23 cellular contexts compared by ENCODE assay signal in genomic region chr19:21934131-21934530, GRCh38.
"Had no signal": no experiment of that assay in that cellular context is flagged by ENCODE, and none has a peak within 500 bp of the region (broad histone marks: within the 10 kb centered on the region; RNA-seq: fewer than 3 reads in every experiment).

No MANE protein-coding gene starts in this region.

- H3K9me3 ChIP-seq: colonic mucosa, gastrocnemius medialis had no signal

- H3K4me1 ChIP-seq: colonic mucosa, esophagus muscularis mucosa, esophagus squamous epithelium, foreskin keratinocyte, gastrocnemius medialis, gastroesophageal sphincter, heart left ventricle, heart right ventricle had no signal

- H3K27me3 ChIP-seq: colonic mucosa, dorsolateral prefrontal cortex, esophagus muscularis mucosa, esophagus squamous epithelium, foreskin keratinocyte, gastrocnemius medialis, gastroesophageal sphincter, heart left ventricle, heart right ventricle had no signal

- H3K4me3 ChIP-seq: colonic mucosa, coronary artery, dorsolateral prefrontal cortex, esophagus muscularis mucosa, esophagus squamous epithelium, gastrocnemius medialis, gastroesophageal sphincter, heart left ventricle, heart right ventricle had no signal

- DNase-seq: colonic mucosa; cortex of kidney; dermis blood vessel endothelial cell; dorsolateral prefrontal cortex; effector CD4-positive, alpha-beta T cell; effector CD8-positive, alpha-beta T cell; effector memory CD4-positive, alpha-beta T cell; effector memory CD8-positive, alpha-beta T cell; endodermal cell; erythroblast; esophagus squamous epithelium; foreskin fibroblast; foreskin keratinocyte; foreskin melanocyte; gastrocnemius medialis; glutamatergic neuron; head of caudate nucleus; heart left ventricle; heart right ventricle had no signal

- H3K36me3 ChIP-seq: colonic mucosa, esophagus muscularis mucosa, esophagus squamous epithelium, gastrocnemius medialis, gastroesophageal sphincter, heart left ventricle, heart right ventricle had no signal

- H3K27ac ChIP-seq: colonic mucosa, coronary artery, dorsolateral prefrontal cortex, epithelial cell of prostate, esophagus muscularis mucosa, esophagus squamous epithelium, foreskin keratinocyte, gastrocnemius medialis, gastroesophageal sphincter, heart left ventricle, heart right ventricle had no signal
